Comparison of ENCODE assay signal across 10 cellular contexts in genomic region chr15:63481105-63481810, GRCh38. TPM values are rescaled to one million over a fixed set of nuclear protein-coding genes. Genes with fewer than 3 reads are reported as not detected.
DNase-seq lines count a peak whose midpoint lies in the region; ATAC-seq and TF ChIP-seq lines count a peak whose summit lies in the region.
"Had no signal": no experiment of that assay in that cellular context is flagged by ENCODE, and none has a peak within 500 bp of the region (broad histone marks: within the 10 kb centered on the region; RNA-seq: fewer than 3 reads in every experiment).

No MANE protein-coding gene starts in this region.

- TF ChIP-seq CTCF in WERI-Rb-1 (IDR thresholded peaks at IDR 0.05; ENCODE audit: low read depth, low read length) (no peak), fibroblast of villous mesenchyme (IDR thresholded peaks at IDR 0.05; ENCODE audit: insufficient read depth, low read depth, low read length) (no peak)

- no peaks in the 10 kb centered on the region for H3K9me3 ChIP-seq in BLaER1 treated with 17β-estradiol and CSF1 and Interleukin-3, amounts not matched to agents 10 nM and 100 nM (replicated peaks in 1 of 11)
- H3K9me3 ChIP-seq in WERI-Rb-1 (ENCODE audit: severe bottlenecking): no peaks in the 10 kb centered on the region

- H3K4me2 ChIP-seq in BLaER1 treated with 17β-estradiol and CSF1 and Interleukin-3, amounts not matched to agents 10 nM and 100 nM: peak overlapping the region; percentile 87 to 98 (median 96)

- H4K20me1 ChIP-seq in BLaER1 treated with 17β-estradiol and CSF1 and Interleukin-3, amounts not matched to agents 10 nM and 100 nM: no peaks in the 10 kb centered on the region

- peak overlapping the region; percentile 88 to 97 (median 95); a peak in 21 of 22 replicates for H3K27ac ChIP-seq in BLaER1 treated with 17β-estradiol and CSF1 and Interleukin-3, amounts not matched to agents 10 nM and 100 nM
- H3K27ac ChIP-seq in WERI-Rb-1: no peak overlapping the region
- H3K27ac ChIP-seq: RWPE1 had no signal

- H3K4me3 ChIP-seq in BLaER1 treated with 17β-estradiol and CSF1 and Interleukin-3, amounts not matched to agents 10 nM and 100 nM: peak overlapping the region in 5 of 10 experiments; percentile 28 to 53 (median 45); a peak in 6 of 20 replicates
- H3K4me3 ChIP-seq in WERI-Rb-1 (ENCODE audit: low read depth, low read length) (no peak overlapping the region), fibroblast of villous mesenchyme (ENCODE audit: low read depth, low read length) (no peak overlapping the region)

- no peaks in the 10 kb centered on the region for H3K36me3 ChIP-seq in BLaER1 treated with 17β-estradiol and CSF1 and Interleukin-3, amounts not matched to agents 10 nM and 100 nM
- H3K36me3 ChIP-seq in WERI-Rb-1: no peaks in the 10 kb centered on the region

- ATAC-seq in GM18868 (IDR thresholded peaks at IDR 0.05; ENCODE audit: unreplicated experiment): peak; percentile 40
- no peak for ATAC-seq in HG02852 (IDR thresholded peaks at IDR 0.05; ENCODE audit: unreplicated experiment)
- no peak for ATAC-seq in HG02973 (IDR thresholded peaks at IDR 0.05; ENCODE audit: unreplicated experiment)

- H3K27me3 ChIP-seq in BLaER1 treated with 17β-estradiol and CSF1 and Interleukin-3, amounts not matched to agents 10 nM and 100 nM: no peaks in the 10 kb centered on the region
- no peaks in the 10 kb centered on the region for H3K27me3 ChIP-seq in WERI-Rb-1 (ENCODE audit: insufficient read depth, low read depth, severe bottlenecking)

- peaks cover 75 to 98% (median 95%) of the 10 kb centered on the region in 10 experiments for H3K4me1 ChIP-seq in BLaER1 treated with 17β-estradiol and CSF1 and Interleukin-3, amounts not matched to agents 10 nM and 100 nM

- DNase-seq in WERI-Rb-1: peak; percentile 69
- peak; percentile 32 for DNase-seq in fibroblast of villous mesenchyme (ENCODE audit: low read depth)
- no peak for DNase-seq in hypothalamus (lab: John Stamatoyannopoulos, UW)
- no peak for DNase-seq in dermis blood vessel endothelial cell
- DNase-seq: effector CD8-positive, alpha-beta T cell had no signal

- peak overlapping the region in 10 of 11 experiments; percentile 79 to 85 (median 84); a peak in 21 of 22 replicates for H3K9ac ChIP-seq in BLaER1 treated with 17β-estradiol and CSF1 and Interleukin-3, amounts not matched to agents 10 nM and 100 nM

RNA-seq across cellular contexts. Expression of gene USP3, which starts 23.1 kb away (rescaled TPM):
- total RNA-seq in fibroblast of villous mesenchyme: 29.3 and 34.1 TPM in 2 replicates
- 39.7 and 47.6 TPM in 2 replicates for total RNA-seq in dermis blood vessel endothelial cell

Comparison
In these comparisons a context has a peak if more than half of its experiments do, and no peak if none do; other contexts are left out.
1. DNase-seq: peak in WERI-Rb-1 (single experiment) and fibroblast of villous mesenchyme (single experiment); none in hypothalamus (0 of 51) and dermis blood vessel endothelial cell (single experiment).